ENCODE assay signal across 8 cellular contexts in the genomic region with DNA sequence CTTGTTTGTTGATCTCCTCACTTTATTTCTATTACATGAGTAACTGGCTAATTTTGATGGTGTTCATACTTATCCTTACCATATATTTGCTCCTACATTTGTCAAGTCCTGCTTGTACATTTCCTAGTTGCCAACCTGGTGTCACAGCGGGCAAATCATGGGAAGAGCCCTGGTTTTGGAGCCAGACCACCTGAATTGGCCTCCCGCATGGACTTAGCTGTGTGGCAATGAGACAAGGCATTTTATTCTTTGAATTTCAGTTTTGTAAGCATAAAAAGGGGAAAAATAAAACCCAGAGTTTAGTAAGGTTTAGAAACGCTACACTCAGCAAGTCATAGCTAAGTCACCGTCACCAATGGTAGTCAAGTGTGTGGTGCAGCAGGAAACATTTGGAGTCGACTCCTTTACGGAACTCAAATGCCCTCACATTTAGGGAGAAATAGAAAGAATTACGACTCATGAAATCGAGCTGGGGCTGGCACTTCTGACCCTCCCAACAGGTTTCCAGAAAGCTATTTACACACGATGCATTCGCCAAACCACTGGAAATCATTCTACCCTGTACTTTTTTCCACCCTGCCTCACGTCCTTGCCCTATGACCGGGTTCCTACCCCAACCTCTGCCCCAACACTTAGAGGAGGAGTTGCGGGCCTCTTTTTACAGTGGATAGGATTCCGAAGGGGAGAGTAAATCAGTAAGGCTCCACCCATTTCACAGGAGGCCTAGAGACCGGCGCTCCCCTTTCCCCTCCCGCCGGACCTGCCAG. TPM values are rescaled to one million over a fixed set of nuclear protein-coding genes. Genes with fewer than 3 reads are reported as not detected.
DNase-seq lines count a peak whose midpoint lies in the region; ATAC-seq and TF ChIP-seq lines count a peak whose summit lies in the region.

No MANE protein-coding gene starts in this region.

- H3K36me3 ChIP-seq in CD8-positive, alpha-beta T cell (ENCODE audit: insufficient read depth, low read length), result no peaks in the 10 kb centered on the region
- no peaks in the 10 kb centered on the region for H3K36me3 ChIP-seq in body of pancreas (replicated peaks in 1 of 2; ENCODE audit: insufficient read depth in 1 of 2, low read depth in 2 of 2)
- no peaks in the 10 kb centered on the region for H3K36me3 ChIP-seq in lower lobe of right lung
- no peaks in the 10 kb centered on the region for H3K36me3 ChIP-seq in tibial artery

- no peak for DNase-seq in CD8-positive, alpha-beta T cell
- DNase-seq in Jurkat, Clone E6-1 (ENCODE audit: low read depth, low spot score), result peak; percentile 9
- DNase-seq in body of pancreas, result no peak
- DNase-seq in lower lobe of right lung, result no peak
- DNase-seq in tibial artery, result no peak
- DNase-seq in DMS 273 (lab: John Stamatoyannopoulos, UW; ENCODE audit: unreplicated experiment), result no peak
- DNase-seq in GM13976 (ENCODE audit: low spot score), result no peak

- H3K4me1 Mint-ChIP-seq in CD8-positive, alpha-beta T cell (ENCODE audit: low read depth), result peaks cover 39% of the 10 kb centered on the region

- H3K27ac ChIP-seq in CD8-positive, alpha-beta T cell (ENCODE audit: low read depth, low read length), result peak overlapping the region; percentile 93
- H3K27ac ChIP-seq in body of pancreas, result peak overlapping the region; percentile 95
- peak overlapping the region; percentile 93 for H3K27ac ChIP-seq in lower lobe of right lung
- peak overlapping the region; percentile 92 to 94 for H3K27ac ChIP-seq in tibial artery

- no peaks in the 10 kb centered on the region for H3K9me3 Mint-ChIP-seq in CD8-positive, alpha-beta T cell

- CTCF ChIA-PET in CD8-positive, alpha-beta T cell (lab: Charles Lee), result interaction anchor here (1.3 to 1.4 kb wide), 2 partner anchors 10 to 233 kb away, joined by 3 read pairs; no protein-coding TSS in a partner anchor

- POLR2A ChIA-PET in CD8-positive, alpha-beta T cell (lab: Charles Lee), result interaction anchor here (0.6 to 1.7 kb wide), 5 partner anchors 18 to 225 kb away, joined by 3 to 6 read pairs (median 3); a partner anchor contains a TSS

- in situ Hi-C loops in GM13976 (cut with MboI; ENCODE audit: low sequenced_read_pairs, unreplicated experiment), result no loop called here

- H3K27ac Mint-ChIP-seq in CD8-positive, alpha-beta T cell, result peak overlapping the region; percentile 98

- H3K27me3 Mint-ChIP-seq in CD8-positive, alpha-beta T cell (ENCODE audit: low read depth), result no peaks in the 10 kb centered on the region

- no peaks in the 10 kb centered on the region for H3K27me3 ChIP-seq in CD8-positive, alpha-beta T cell (ENCODE audit: insufficient read depth, low read length)
- H3K27me3 ChIP-seq in body of pancreas (no peaks in the 10 kb centered on the region), lower lobe of right lung (ENCODE audit: low read depth) (no peaks in the 10 kb centered on the region), tibial artery (no peaks in the 10 kb centered on the region)

- H3K36me3 Mint-ChIP-seq in CD8-positive, alpha-beta T cell, result peaks cover 8% of the 10 kb centered on the region

- 12 to 13% methylated on average over 16 to 18 of the region's 18 CpGs for WGBS in body of pancreas, 2 donors

- peak overlapping the region; percentile 98 for H3K4me3 Mint-ChIP-seq in CD8-positive, alpha-beta T cell

- TF ChIP-seq POLR2A in body of pancreas (IDR thresholded peaks at IDR 0.05), result no peak

- no peak for TF ChIP-seq CTCF in CD8-positive, alpha-beta T cell (IDR thresholded peaks at IDR 0.05)
- no peak for TF ChIP-seq CTCF in body of pancreas (IDR thresholded peaks at IDR 0.05)
- TF ChIP-seq CTCF in lower lobe of right lung (IDR thresholded peaks at IDR 0.05), result no peak
- TF ChIP-seq CTCF in tibial artery (IDR thresholded peaks at IDR 0.05), result no peak
- no peak for TF ChIP-seq CTCF in GM13976 (IDR thresholded peaks at IDR 0.05; ENCODE audit: borderline replicate concordance, control extremely low read depth, extremely low read depth, insufficient read depth, missing control alignments)

- no peak for ATAC-seq in CD8-positive, alpha-beta T cell
- peak; percentile 2 for ATAC-seq in body of pancreas
- ATAC-seq in lower lobe of right lung, result peak in 1 of 2 donors; percentile 2
- no peak for ATAC-seq in HG03135 (IDR thresholded peaks at IDR 0.05; ENCODE audit: unreplicated experiment)

- H3K4me1 ChIP-seq in CD8-positive, alpha-beta T cell (ENCODE audit: insufficient read depth, low read length), result peaks cover 9% of the 10 kb centered on the region
- H3K4me1 ChIP-seq in body of pancreas, result peaks cover 46% of the 10 kb centered on the region
- peaks cover 7% of the 10 kb centered on the region for H3K4me1 ChIP-seq in lower lobe of right lung
- H3K4me1 ChIP-seq in tibial artery, result peaks cover 0 to 29% (median 7%) of the 10 kb centered on the region in 4 donors

- H3K9me3 ChIP-seq in CD8-positive, alpha-beta T cell (ENCODE audit: low read length), result no peaks in the 10 kb centered on the region
- H3K9me3 ChIP-seq in body of pancreas (no peaks in the 10 kb centered on the region), lower lobe of right lung (no peaks in the 10 kb centered on the region), tibial artery (no peaks in the 10 kb centered on the region)

- peak overlapping the region; percentile 99 for H3K4me3 ChIP-seq in CD8-positive, alpha-beta T cell (ENCODE audit: low read depth, low read length)
- peak overlapping the region; percentile 79 for H3K4me3 ChIP-seq in Jurkat, Clone E6-1 (ENCODE audit: low read length)
- H3K4me3 ChIP-seq in body of pancreas (peak overlapping the region; percentile 43 to 72), lower lobe of right lung (peak overlapping the region; percentile 90), tibial artery (peak overlapping the region; percentile 86 to 90)

- intact Hi-C loops in CD8-positive, alpha-beta T cell (cut with DNase I, micrococcal nuclease), result loop anchor here (1.0 to 10.0 kb wide), 13 partner anchors 18 to 1848 kb away; a partner anchor contains a TSS
- intact Hi-C loops in body of pancreas (cut with DNase I), result no loop called here
- intact Hi-C loops in lower lobe of right lung (cut with DNase I), result no loop called here
- intact Hi-C loops in tibial artery (cut with DNase I; ENCODE audit: low total_unique reads), result no loop called here

RNA-seq across cellular contexts. Expression of a gene that starts 0.5 kb away (rescaled TPM):
- 1 to 10 TPM; 4.3 to 5.0 TPM for total RNA-seq in CD8-positive, alpha-beta T cell
- 54.0 TPM for polyA plus RNA-seq in Jurkat, Clone E6-1 (2012; ENCODE audit: insufficient read depth, insufficient read length)
- total RNA-seq in body of pancreas (100 to 1,000 TPM in 1 of 2 donors, 10 to 100 TPM in 1; 68.5 to 123 TPM), lower lobe of right lung (49.8 TPM)

Comparison
In these comparisons a context has a peak if more than half of its experiments do, and no peak if none do; other contexts are left out.
1. intact Hi-C loops: an anchor here in CD8-positive, alpha-beta T cell (1.0 to 10.0 kb wide); none called in body of pancreas, lower lobe of right lung and tibial artery.